Comparison of ENCODE assay signal across 8 cellular contexts in the genomic region with DNA sequence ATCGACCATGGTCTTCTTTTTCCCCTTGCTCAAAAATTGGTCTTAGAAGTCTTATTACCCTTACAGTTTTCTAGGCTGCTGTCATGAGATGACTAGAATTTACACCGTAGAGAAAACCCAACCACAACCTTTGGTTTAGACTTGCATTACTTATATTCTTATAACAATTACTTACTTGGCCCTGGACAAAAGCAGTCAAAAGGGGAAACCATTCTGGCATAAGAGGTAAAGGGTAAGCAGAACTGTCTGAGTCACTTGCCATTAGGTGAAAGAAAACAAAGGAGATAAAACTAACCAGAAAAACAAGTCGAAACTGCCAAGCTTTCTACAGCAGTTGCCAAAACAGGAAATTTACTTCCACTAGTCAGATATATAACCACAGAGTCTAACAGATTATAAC. TPM values are rescaled to one million over a fixed set of nuclear protein-coding genes. Genes with fewer than 3 reads are reported as not detected.
DNase-seq lines count a peak whose midpoint lies in the region; ATAC-seq, FAIRE-seq and TF ChIP-seq lines count a peak whose summit lies in the region.

No MANE protein-coding gene starts in this region.

- no peaks in the 10 kb centered on the region for H3K9me2 ChIP-seq in PC-3 (replicated peaks; ENCODE audit: low read length)

- DNase-seq in activated CD4-positive, CD25-positive, alpha-beta regulatory T cell (lab: John Stamatoyannopoulos, UW), result no peak
- DNase-seq in PC-3, result peak; percentile 90
- DNase-seq in epithelial cell of prostate (ENCODE audit: low read depth, low spot score), result peak; percentile 80
- peak; percentile 39 for DNase-seq in small intestine
- no peak for DNase-seq in iPS-NIHi11 (ENCODE audit: low spot score)
- no peak for DNase-seq in NCI-H774 (lab: John Stamatoyannopoulos, UW)

- no peak overlapping the region for H2AFZ ChIP-seq in PC-3 (ENCODE audit: low read length)

- no TSS peak for BruUV-seq in PC-3 (replicated peaks; lab: Mats Ljungman, UMichigan)

- H3K9me3 ChIP-seq in PC-3 (ENCODE audit: low read length) (no peaks in the 10 kb centered on the region), small intestine (ENCODE audit: control insufficient read depth, low read depth) (no peaks in the 10 kb centered on the region)

- peaks cover 6% of the 10 kb centered on the region for H3F3A ChIP-seq in PC-3 (ENCODE audit: low read length, unreplicated experiment)

- peaks cover 89% of the 10 kb centered on the region for H3K79me2 ChIP-seq in PC-3 (ENCODE audit: low read length)

- no peak for TF ChIP-seq CTCF in PC-3 (conservative IDR thresholded peaks at IDR 0.05; ENCODE audit: low read depth, low read length)

- ATAC-seq in activated CD4-positive, CD25-positive, alpha-beta regulatory T cell treated with anti-CD3 and anti-CD28 coated beads, Interleukin-2, amount 50 U/mL, for 24 hours, result peak; percentile 95
- ATAC-seq in HG02938 (IDR thresholded peaks at IDR 0.05; ENCODE audit: unreplicated experiment) (peak; percentile 91), PC-3 (peak; percentile 85)

- H3K4me3 ChIP-seq in PC-3 (ENCODE audit: low read length) (peak overlapping the region; percentile 51; the same call in 1 of the 2 replicates), small intestine (ENCODE audit: low read depth in 1 of 2, low read length in 2 of 2) (no peak overlapping the region)

- H3K27ac ChIP-seq in PC-3 (ENCODE audit: low read length) (peak overlapping the region; percentile 83), epithelial cell of prostate (peak overlapping the region; percentile 76), small intestine (ENCODE audit: low read depth in 1 of 2, low read length in 1 of 2) (peak overlapping the region in 1 of 2 donors; percentile 32)

- H3K36me3 ChIP-seq in PC-3 (ENCODE audit: low read depth, low read length) (peaks cover 16% of the 10 kb centered on the region), small intestine (ENCODE audit: control insufficient read depth in 2 of 2, insufficient read depth in 2 of 2, low read length in 2 of 2) (peaks cover 3 to 4% of the 10 kb centered on the region in 2 donors)

- FAIRE-seq in small intestine (lab: Jason Lieb, UNC), result no peak

- CTCF ChIA-PET in PC-3 (lab: Charles Lee), result no interaction called here

- H4K20me1 ChIP-seq in PC-3 (ENCODE audit: low read length), result peaks cover 10% of the 10 kb centered on the region; the same call in 1 of the 2 replicates

- 10 to 40% (median 12%) methylated on average over 3 of the region's 3 CpGs for WGBS in small intestine, 3 donors

- intact Hi-C loops in PC-3 (cut with micrococcal nuclease), result no loop called here

- POLR2A ChIA-PET in PC-3 (lab: Charles Lee; ENCODE audit: unreplicated experiment), result interaction anchor here (0.7 kb wide), 1 partner anchor 15 kb away, joined by 4 read pairs; no protein-coding TSS in a partner anchor

- H3K4me2 ChIP-seq in PC-3 (ENCODE audit: low read length), result peak overlapping the region; percentile 76

- H3K4me1 ChIP-seq in PC-3 (ENCODE audit: insufficient read depth, low read length) (peaks cover 48% of the 10 kb centered on the region), small intestine (ENCODE audit: control insufficient read depth in 2 of 2, insufficient read depth in 1 of 2, low read depth in 1 of 2, low read length in 1 of 2) (peaks cover 0 to 14% of the 10 kb centered on the region in 2 donors)

- H3K27me3 ChIP-seq in PC-3 (ENCODE audit: low read length) (no peaks in the 10 kb centered on the region), small intestine (ENCODE audit: control insufficient read depth in 2 of 2, insufficient read depth in 2 of 2, low read length in 2 of 2) (no peaks in the 10 kb centered on the region)

- peak overlapping the region; percentile 12; the same call in 1 of the 2 replicates for H3K9ac ChIP-seq in PC-3 (ENCODE audit: low read length)

RNA-seq across cellular contexts. Expression of gene TMEM245, which starts 17.9 kb away (rescaled TPM):
- 23.7 and 30.8 TPM in 2 replicates for total RNA-seq in PC-3 (2014; rRNA removed)
- polyA plus RNA-seq in small intestine, result 10 to 100 TPM in 1 of 3 donors, 1 to 10 TPM in 2; 4.3 to 12.9 (median 6.7) TPM

Comparison
In these comparisons a context has a peak if more than half of its experiments do, and no peak if none do; other contexts are left out.
1. DNase-seq: peak in PC-3 (single experiment), epithelial cell of prostate (single experiment) and small intestine (single experiment); none in activated CD4-positive, CD25-positive, alpha-beta regulatory T cell (0 of 4), iPS-NIHi11 (single experiment) and NCI-H774 (single experiment).
2. Peak in every context shown above with its lines, with median percentiles within 50 percentile points of each other: ATAC-seq.